18 cellular contexts compared by ENCODE assay signal in the genomic region with DNA sequence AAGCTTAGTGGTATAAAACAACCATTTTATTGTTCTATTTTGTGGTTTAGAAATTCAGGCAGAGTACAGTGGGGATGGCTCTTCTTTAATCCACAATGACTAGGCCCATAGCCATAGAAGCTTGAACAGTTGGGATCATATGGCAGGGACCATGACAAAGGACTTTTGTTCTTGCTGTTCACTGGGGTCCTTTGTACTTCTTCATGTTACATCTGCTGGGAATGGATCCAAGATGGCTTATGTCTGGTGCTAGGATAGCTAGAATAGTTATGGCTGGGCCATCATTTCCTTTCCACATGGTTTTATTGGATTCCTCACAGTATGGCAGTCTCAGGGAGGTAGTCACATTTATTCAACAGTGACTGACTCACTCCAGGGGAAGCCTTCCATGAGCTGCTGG.
A peak's percentile ranks its signal among the peaks of the same experiment; 100 is the strongest.
DNase-seq lines count a peak whose midpoint lies in the region; ATAC-seq and TF ChIP-seq lines count a peak whose summit lies in the region.
"Had no signal": no experiment of that assay in that cellular context is flagged by ENCODE, and none has a peak within 500 bp of the region (broad histone marks: within the 10 kb centered on the region; RNA-seq: fewer than 3 reads in every experiment).

No MANE protein-coding gene starts in this region.

- no peak overlapping the region for H3K4me3 ChIP-seq in foreskin fibroblast (ENCODE audit: low read depth in 1 of 2, low read length in 2 of 2)
- no peak overlapping the region for H3K4me3 ChIP-seq in MG63
- H3K4me3 ChIP-seq: left lung, right atrium auricular region, upper lobe of left lung had no signal

- H3K36me3 ChIP-seq in MG63, result no peaks in the 10 kb centered on the region
- H3K36me3 ChIP-seq: left lung, right atrium auricular region, upper lobe of left lung had no signal

- peak; percentile 42 for DNase-seq in EL
- DNase-seq in RPMI7951 (ENCODE audit: low read depth), result peak; percentile 67
- peak; percentile 16 to 18 for DNase-seq in foreskin fibroblast
- DNase-seq in putamen (ENCODE audit: low spot score), result peak; percentile 90
- DNase-seq in MG63, result no peak
- DNase-seq in cardiac septum (ENCODE audit: low spot score), result no peak
- DNase-seq in stimulated activated CD8-positive, alpha-beta memory T cell treated with anti-CD3 and anti-CD28 coated beads, Interleukin-4, amount 100 ng/mL, for 48 hours, result no peak
- DNase-seq: activated CD4-positive, alpha-beta T cell treated with anti-CD3 and anti-CD28 coated beads for 4 hours; activated gamma-delta T cell; amniotic stem cell; COR-L47; GOT3; Kasumi-1; left lung; SK-N-SH; upper lobe of left lung had no signal

- no peak for TF ChIP-seq CTCF in foreskin fibroblast (IDR thresholded peaks at IDR 0.05; ENCODE audit: low read depth, low read length)

- no peaks in the 10 kb centered on the region for H3K9me3 ChIP-seq in MG63
- H3K9me3 ChIP-seq: left lung, right atrium auricular region, SK-N-SH, upper lobe of left lung had no signal

- intact Hi-C loops in cardiac septum (cut with DNase I), result no loop called here

- no peaks in the 10 kb centered on the region for H3K27me3 ChIP-seq in MG63
- H3K27me3 ChIP-seq: left lung, right atrium auricular region, upper lobe of left lung had no signal

- no peak for ATAC-seq in HG03139 (IDR thresholded peaks at IDR 0.05; ENCODE audit: unreplicated experiment)
- ATAC-seq: left lung had no signal

Comparison
In these comparisons a context has a peak if more than half of its experiments do, and no peak if none do; other contexts are left out.
1. DNase-seq: peak in EL (single experiment), RPMI7951 (single experiment), foreskin fibroblast (2 of 2) and putamen (single experiment); none in MG63 (single experiment), cardiac septum (single experiment) and stimulated activated CD8-positive, alpha-beta memory T cell treated with anti-CD3 and anti-CD28 coated beads, Interleukin-4, amount 100 ng/mL, for 48 hours (single experiment).